In the genomic region with DNA sequence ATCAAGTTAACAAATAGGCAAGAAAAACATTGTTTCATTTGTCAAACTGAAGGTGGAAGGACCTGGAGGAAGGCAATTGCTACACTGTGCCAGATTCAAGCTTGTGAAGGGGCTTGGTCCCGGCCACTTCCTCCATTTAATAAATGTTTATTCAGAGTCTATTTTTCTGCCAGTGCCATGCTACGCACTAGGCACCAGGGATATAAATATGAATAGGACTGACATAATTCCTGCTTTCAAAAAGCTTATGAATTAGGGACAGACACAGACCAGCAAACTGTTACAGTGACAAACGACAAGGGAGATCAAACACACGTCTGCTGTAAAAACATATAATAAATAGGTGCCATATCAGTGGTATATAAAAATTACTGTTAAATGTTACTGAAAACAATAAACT, we compare ENCODE assay signal across 9 cellular contexts. TPM values are rescaled to one million over a fixed set of nuclear protein-coding genes. Genes with fewer than 3 reads are reported as not detected.
DNase-seq lines count a peak whose midpoint lies in the region; ATAC-seq, FAIRE-seq and TF ChIP-seq lines count a peak whose summit lies in the region.
"Had no signal": no experiment of that assay in that cellular context is flagged by ENCODE, and none has a peak within 500 bp of the region (broad histone marks: within the 10 kb centered on the region; RNA-seq: fewer than 3 reads in every experiment).

No MANE protein-coding gene starts in this region.

- H3K36me3 ChIP-seq in ovary = no peaks in the 10 kb centered on the region

- peaks cover 13% of the 10 kb centered on the region for H3K4me1 Mint-ChIP-seq in central memory CD8-positive, alpha-beta T cell

- peaks cover 5% of the 10 kb centered on the region for H3K36me3 Mint-ChIP-seq in central memory CD8-positive, alpha-beta T cell (ENCODE audit: insufficient read depth)

- peak overlapping the region; percentile 67 for H3K4me3 Mint-ChIP-seq in central memory CD8-positive, alpha-beta T cell

- DNase-seq in GM12891 (ENCODE audit: insufficient read length, low spot score) = no peak
- DNase-seq in NAMALWA (ENCODE audit: low spot score) = peak; percentile 74
- DNase-seq in central memory CD8-positive, alpha-beta T cell (ENCODE audit: low spot score in 2 of 2) = no peak
- DNase-seq in ovary = no peak
- DNase-seq in HK-2 (ENCODE audit: unreplicated experiment) = no peak
- DNase-seq: left cardiac atrium had no signal

- TF ChIP-seq POLR2A in GM12891 (IDR thresholded peaks at IDR 0.05; ENCODE audit: low read depth, low read length) = no peak
- TF ChIP-seq POLR2A in ovary (IDR thresholded peaks at IDR 0.05) = no peak

- peak overlapping the region; percentile 9 for H3K27ac Mint-ChIP-seq in central memory CD8-positive, alpha-beta T cell (ENCODE audit: low read depth)

- H3K4me1 ChIP-seq in ovary (ENCODE audit: insufficient read depth) = no peaks in the 10 kb centered on the region

- H3K27ac ChIP-seq in ovary = no peak overlapping the region

- WGBS in ovary, 3 donors = 28 to 38% (median 34%) methylated on average over 4 of the region's 4 CpGs

- no peak for TF ChIP-seq CTCF in ovary (IDR thresholded peaks at IDR 0.05)

- peak overlapping the region; percentile 19 for H3K4me3 ChIP-seq in ovary

- H3K27me3 ChIP-seq in ovary = no peaks in the 10 kb centered on the region

- H3K9me3 ChIP-seq in ovary = no peaks in the 10 kb centered on the region

- peak; percentile 41 for ATAC-seq in central memory CD8-positive, alpha-beta T cell (replicated peaks; ENCODE audit: extremely low read depth, poor library complexity, severe bottlenecking)
- no peak for ATAC-seq in HG02571 (IDR thresholded peaks at IDR 0.05; ENCODE audit: unreplicated experiment)
- ATAC-seq in GM18517 (IDR thresholded peaks at IDR 0.05; ENCODE audit: unreplicated experiment) = no peak
- ATAC-seq in GM18870 (IDR thresholded peaks at IDR 0.05; ENCODE audit: unreplicated experiment) = no peak

- TF ChIP-seq EP300 in ovary (IDR thresholded peaks at IDR 0.05) = no peak

- H3K27me3 Mint-ChIP-seq in central memory CD8-positive, alpha-beta T cell = peaks cover 3% of the 10 kb centered on the region

- no peaks in the 10 kb centered on the region for H3K9me3 Mint-ChIP-seq in central memory CD8-positive, alpha-beta T cell

- intact Hi-C loops in ovary (cut with DNase I) = loop anchor here in 1 of 4 donors (5.0 kb wide), 1 partner anchor 94 kb away; no protein-coding TSS in a partner anchor

- FAIRE-seq in GM12891 (lab: Jason Lieb, UNC) = peak; percentile 83

TF ChIP-seq in GM12891, 5 proteins besides CTCF, POLR2A, EP300 and RAD21:
- TF ChIP-seq SPI1 (IDR thresholded peaks at IDR 0.05; ENCODE audit: low read depth, low read length) = peak; percentile 65
- no peak for TF ChIP-seq POU2F2 (IDR thresholded peaks at IDR 0.05; ENCODE audit: low read depth, low read length)
- no peak for TF ChIP-seq TAF1 (IDR thresholded peaks at IDR 0.05; ENCODE audit: low read depth, low read length)
- TF ChIP-seq PAX5 (IDR thresholded peaks at IDR 0.05; ENCODE audit: insufficient read depth, low read length, severe bottlenecking) = no peak
TF ChIP-seq in GM12891: peak in this region for 1.

RNA-seq across cellular contexts. Expression of gene TLR6, which starts 0.6 kb away (rescaled TPM):
- polyA plus RNA-seq in GM12891 (2012; ENCODE audit: low read depth, missing spikeins) = 10.3 TPM
- total RNA-seq in ovary = 1 to 10 TPM; 1.9 to 5.0 (median 3.2) TPM
- polyA plus RNA-seq in ovary = 1 to 10 TPM in 1 of 2 donors, under 1 TPM in 1; 0.52 to 2.5 TPM

RNA-seq across cellular contexts. Expression of gene FAM114A1, which starts 11.6 kb away (rescaled TPM):
- 5.2 TPM for polyA plus RNA-seq in GM12891 (2012; ENCODE audit: low read depth, missing spikeins)
- total RNA-seq in ovary = 10 to 100 TPM; 70.3 to 99.7 (median 79.3) TPM
- polyA plus RNA-seq in ovary = 10 to 100 TPM; 32.8 to 93.8 TPM

RNA-seq across cellular contexts. Expression of gene TLR1, which starts 51.5 kb away (rescaled TPM):
- 24.5 TPM for polyA plus RNA-seq in GM12891 (2012; ENCODE audit: low read depth, missing spikeins)
- 10 to 100 TPM in 4 of 7 donors, 1 to 10 TPM in 3; 7.0 to 24.0 (median 10.1) TPM for total RNA-seq in ovary
- 10 to 100 TPM in 1 of 2 donors, 1 to 10 TPM in 1; 5.0 to 10.1 TPM for polyA plus RNA-seq in ovary
